31 cellular contexts compared by ENCODE assay signal in the genomic region with DNA sequence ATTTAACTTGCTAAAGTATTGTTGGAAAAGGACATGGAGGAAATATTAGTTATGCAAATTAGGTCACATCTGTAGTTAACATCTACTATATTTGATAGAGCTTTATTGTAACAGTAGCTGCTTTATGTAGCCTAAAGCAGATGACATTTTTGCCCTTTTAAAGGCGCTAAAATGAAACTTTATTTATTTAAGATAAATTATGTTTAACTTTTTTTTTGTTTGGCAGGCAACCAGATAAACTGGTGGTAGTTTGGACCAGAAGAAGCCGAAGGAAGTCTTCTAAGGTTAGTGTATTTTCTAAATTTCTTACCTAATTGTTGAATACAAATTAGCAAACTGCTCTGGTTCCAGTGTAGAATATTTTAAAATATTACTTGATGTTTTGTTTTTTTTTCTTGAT.
"Had no signal": no experiment of that assay in that cellular context is flagged by ENCODE, and none has a peak within 500 bp of the region (broad histone marks: within the 10 kb centered on the region; RNA-seq: fewer than 3 reads in every experiment).

No MANE protein-coding gene starts in this region.

- ATAC-seq: activated CD4-positive, alpha-beta T cell treated with anti-CD3 and anti-CD28 coated beads for 36 hours; activated CD4-positive, CD25-positive, alpha-beta regulatory T cell treated with anti-CD3 and anti-CD28 coated beads, Interleukin-2, amount 50 U/mL, for 24 hours; activated CD8-positive, alpha-beta memory T cell treated with anti-CD3 and anti-CD28 coated beads, Interleukin-2, amount 10 ng/mL, durations not matched to agents 7 days and 5 days; activated CD8-positive, alpha-beta T cell treated with anti-CD3 and anti-CD28 coated beads, Interleukin-2, amount 10 ng/mL, durations not matched to agents 7 days and 5 days; activated naive CD8-positive, alpha-beta T cell treated with anti-CD3 and anti-CD28 coated beads, Interleukin-2, amount 50 U/mL, for 24 hours; WTC11 had no signal

- FAIRE-seq: bronchial epithelial cell, TTC549 had no signal

- H3K27ac ChIP-seq: ascending aorta, cardiac muscle cell, WERI-Rb-1 had no signal

- DNase-seq: activated CD4-positive, alpha-beta memory T cell treated with anti-CD3 and anti-CD28 coated beads, Interleukin-2, amount 10 ng/mL, durations not matched to agents 7 days and 5 days; activated CD4-positive, alpha-beta T cell treated with anti-CD3 and anti-CD28 coated beads for 1 hour; activated CD4-positive, alpha-beta T cell treated with anti-CD3 and anti-CD28 coated beads for 36 hours; activated CD4-positive, alpha-beta T cell treated with anti-CD3 and anti-CD28 coated beads for 48 hours; activated CD4-positive, alpha-beta T cell treated with anti-CD3 and anti-CD28 coated beads, Interleukin-2, amount 10 ng/mL, durations not matched to agents 7 days and 5 days; activated CD4-positive, alpha-beta T cell treated with anti-CD3 and anti-CD28 coated beads, Interleukin-2, amount 50 U/mL, for 48 hours; activated CD4-positive, CD25-positive, alpha-beta regulatory T cell; activated CD8-positive, alpha-beta memory T cell treated with anti-CD3 and anti-CD28 coated beads for 24 hours; activated CD8-positive, alpha-beta memory T cell treated with anti-CD3 and anti-CD28 coated beads, Interleukin-2, amount 10 ng/mL, durations not matched to agents 7 days and 5 days; activated CD8-positive, alpha-beta memory T cell treated with anti-CD3 and anti-CD28 coated beads, Interleukin-2, amount 50 U/mL, for 48 hours; activated CD8-positive, alpha-beta T cell treated with anti-CD3 and anti-CD28 coated beads, Interleukin-2, amount 10 ng/mL, durations not matched to agents 7 days and 5 days; activated effector memory CD4-positive, alpha-beta T cell treated with anti-CD3 and anti-CD28 coated beads, Interleukin-2, amount 50 U/mL, for 16 hours; activated naive CD4-positive, alpha-beta T cell treated with anti-CD3 and anti-CD28 coated beads, Interleukin-2, amount 10 ng/mL, durations not matched to agents 7 days and 5 days; activated naive CD4-positive, alpha-beta T cell treated with Interleukin-2 at 50 U/mL for 16 hours; activated naive CD8-positive, alpha-beta T cell treated with anti-CD3 and anti-CD28 coated beads, Interleukin-2, amount 10 ng/mL, durations not matched to agents 7 days and 5 days; activated naive CD8-positive, alpha-beta T cell treated with anti-CD3 and anti-CD28 coated beads, Interleukin-2, amount 50 U/mL, for 24 hours; activated T-cell treated with anti-CD3 and anti-CD28 coated beads, Interleukin-2, amount 50 U/mL, for 24 hours; activated T-cell treated with anti-CD3 and anti-CD28 coated beads, Interleukin-2, amount 50 U/mL, for 48 hours; amygdala; anterior cingulate cortex; caudate nucleus; T-helper 1 cell; T-helper 2 cell; T-helper 9 cell; WERI-Rb-1 had no signal
